Comparison of ENCODE assay signal across 12 cellular contexts in the genomic region with DNA sequence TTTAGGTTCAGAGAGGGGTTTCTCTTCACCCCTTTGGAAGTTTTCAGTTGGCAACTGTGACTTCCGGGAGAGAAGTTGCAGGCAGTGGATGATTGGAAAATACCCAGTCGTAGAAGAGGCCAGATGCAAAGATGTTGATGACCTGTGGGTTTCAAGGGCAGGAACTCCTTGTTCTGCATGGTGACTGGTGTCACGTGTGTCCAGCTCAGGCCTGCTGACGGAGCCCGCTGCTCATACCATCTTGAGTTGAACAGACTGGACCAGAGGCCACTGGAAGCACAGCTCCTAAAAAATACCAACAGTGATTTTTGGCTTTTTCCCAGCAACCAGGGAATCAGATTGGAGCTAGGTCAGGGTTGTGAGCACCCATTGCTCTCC.
DNase-seq lines count a peak whose midpoint lies in the region; ATAC-seq, FAIRE-seq and TF ChIP-seq lines count a peak whose summit lies in the region.
"Had no signal": no experiment of that assay in that cellular context is flagged by ENCODE, and none has a peak within 500 bp of the region (broad histone marks: within the 10 kb centered on the region; RNA-seq: fewer than 3 reads in every experiment).

No MANE protein-coding gene starts in this region.

- no peak overlapping the region for H3K27ac Mint-ChIP-seq in mesothelial cell of epicardium
- H3K27ac Mint-ChIP-seq: IgD-negative memory B cell had no signal

- DNase-seq in M059J (ENCODE audit: low read depth), result peak; percentile 74
- DNase-seq in coronary artery (ENCODE audit: low spot score), result peak; percentile 88
- no peak for DNase-seq in HepG2 (ENCODE audit: low spot score)
- peak; percentile 66 for DNase-seq in superior temporal gyrus (ENCODE audit: extremely low spot score)
- no peak for DNase-seq in mesothelial cell of epicardium (ENCODE audit: low spot score in 2 of 2, unreplicated experiment in 2 of 2)
- no peak for DNase-seq in stimulated activated naive CD8-positive, alpha-beta T cell treated with anti-CD3 and anti-CD28 coated beads, Interleukin-15, Interleukin-2, amounts not matched to agents 100 U/mL and 50 U/mL, for 24 hours
- DNase-seq in central memory CD4-positive, alpha-beta T cell, result no peak
- no peak for DNase-seq in NCI-H187 (lab: John Stamatoyannopoulos, UW)
- DNase-seq: effector memory CD4-positive, alpha-beta T cell; occipital lobe had no signal

- in situ Hi-C loops in HepG2 (cut with HindIII; ENCODE audit: extremely low pct_ligation_motif_present, low pct_unique_long_range_greater_than_20kb), result no loop called here

- peak overlapping the region; percentile 87 to 90 for H3K27ac ChIP-seq in coronary artery
- no peak overlapping the region for H3K27ac ChIP-seq in HepG2 (ENCODE audit: extremely low read length, insufficient read depth, low read length)

- peaks cover 13% of the 10 kb centered on the region for H3K4me1 Mint-ChIP-seq in mesothelial cell of epicardium
- H3K4me1 Mint-ChIP-seq: IgD-negative memory B cell had no signal

- CTCF ChIA-PET in HepG2 (lab: Yijun Ruan, JAX; ENCODE audit: low intra/inter-chr PET ratio, low total read pairs), result no interaction called here

- peak overlapping the region; percentile 74 for H2AFZ ChIP-seq in HepG2 (ENCODE audit: low read length)

- H3K27me3 ChIP-seq in HepG2 (ENCODE audit: control insufficient read depth in 1 of 2, insufficient read depth in 2 of 2, low read length in 2 of 2), result no peaks in the 10 kb centered on the region

- H3K4me1 ChIP-seq in HepG2 (ENCODE audit: insufficient read depth, low read length), result no peaks in the 10 kb centered on the region

- no peaks in the 10 kb centered on the region for H4K20me1 ChIP-seq in HepG2 (ENCODE audit: insufficient read depth, low read length)

- FAIRE-seq in HepG2 (lab: Jason Lieb, UNC), result no peak

- no peak; the same call in 2 of the 3 replicates for ATAC-seq in HepG2
- no peak for ATAC-seq in stimulated activated naive CD8-positive, alpha-beta T cell treated with anti-CD3 and anti-CD28 coated beads, Interleukin-15, Interleukin-2, amounts not matched to agents 100 U/mL and 50 U/mL, for 24 hours
- ATAC-seq: HCT116 had no signal

- no peaks in the 10 kb centered on the region for H3K9me3 Mint-ChIP-seq in mesothelial cell of epicardium
- H3K9me3 Mint-ChIP-seq: IgD-negative memory B cell had no signal

- POLR2A ChIA-PET in HepG2 (lab: Yijun Ruan, JAX), result no interaction called here

- intact Hi-C loops in HepG2 (cut with micrococcal nuclease; ENCODE audit: unreplicated experiment), result no loop called here

- TF ChIP-seq RAD21 in HepG2 (CRISPR knock-in tag; IDR thresholded peaks at IDR 0.05), result no peak

- H3K9ac ChIP-seq in HepG2 (ENCODE audit: insufficient read depth, low read depth, low read length), result no peak overlapping the region

- no peaks in the 10 kb centered on the region for H3K9me3 ChIP-seq in HepG2 (ENCODE audit: low read length)

- H3K79me2 ChIP-seq in HepG2 (ENCODE audit: insufficient read depth, low read length), result no peaks in the 10 kb centered on the region

- 19% methylated on average over 2 of the region's 5 CpGs for WGBS in HepG2 (ENCODE audit: low lambda C conversion rate)

- peaks cover 2% of the 10 kb centered on the region for H3K27me3 Mint-ChIP-seq in mesothelial cell of epicardium (ENCODE audit: low read depth)

- H3K36me3 ChIP-seq in HepG2 (replicated peaks in 1 of 2; ENCODE audit: control insufficient read depth in 1 of 2, insufficient read depth in 2 of 2, low read length in 2 of 2), result no peaks in the 10 kb centered on the region

- TF ChIP-seq CTCF in coronary artery (IDR thresholded peaks at IDR 0.05), result no peak
- no peak for TF ChIP-seq CTCF in HepG2 (CRISPR knock-in tag; IDR thresholded peaks at IDR 0.05)
- no peak for TF ChIP-seq CTCF in mesothelial cell of epicardium (IDR thresholded peaks at IDR 0.05; ENCODE audit: unreplicated experiment)

- H3K4me3 Mint-ChIP-seq in mesothelial cell of epicardium, result no peak overlapping the region
- H3K4me3 Mint-ChIP-seq: IgD-negative memory B cell had no signal

- TF ChIP-seq POLR2A in HepG2 (IDR thresholded peaks at IDR 0.05; ENCODE audit: insufficient read depth in 1 of 2, low read depth in 2 of 2, low read length in 2 of 2), result no peak

- BruUV-seq in HepG2 (replicated peaks; lab: Mats Ljungman, UMichigan), result no TSS peak

- H3K4me3 ChIP-seq in coronary artery (peak overlapping the region; percentile 56), HepG2 (replicated peaks in 1 of 3; ENCODE audit: insufficient read depth in 1 of 3, low read depth in 2 of 3, low read length in 3 of 3) (no peak overlapping the region)

- peak overlapping the region; percentile 37; the same call in 1 of the 2 replicates for H3K4me2 ChIP-seq in HepG2 (ENCODE audit: low read depth, low read length)

- H3K36me3 Mint-ChIP-seq in mesothelial cell of epicardium, result no peaks in the 10 kb centered on the region
- H3K36me3 Mint-ChIP-seq: IgD-negative memory B cell had no signal

- TF ChIP-seq EP300 in HepG2 (IDR thresholded peaks at IDR 0.05; ENCODE audit: low read depth in 2 of 2, low read length in 2 of 2) (no peak), HepG2 (CRISPR knock-in tag; IDR thresholded peaks at IDR 0.05; ENCODE audit: borderline replicate concordance) (no peak)

TF ChIP-seq in HepG2, 621 proteins besides CTCF, POLR2A, EP300 and RAD21:
- TF ChIP-seq ZNF761 (CRISPR knock-in tag; conservative IDR thresholded peaks at IDR 0.05), result no peak
- no peak for TF ChIP-seq ZNF468 (CRISPR knock-in tag; IDR thresholded peaks at IDR 0.05)
- TF ChIP-seq ETV5 (CRISPR knock-in tag; IDR thresholded peaks at IDR 0.05; ENCODE audit: borderline replicate concordance), result no peak
- no peak for TF ChIP-seq DR1 (CRISPR knock-in tag; IDR thresholded peaks at IDR 0.05)
- TF ChIP-seq PRDM4 (CRISPR knock-in tag; IDR thresholded peaks at IDR 0.05; ENCODE audit: borderline replicate concordance), result no peak
- TF ChIP-seq, protein P1, sequence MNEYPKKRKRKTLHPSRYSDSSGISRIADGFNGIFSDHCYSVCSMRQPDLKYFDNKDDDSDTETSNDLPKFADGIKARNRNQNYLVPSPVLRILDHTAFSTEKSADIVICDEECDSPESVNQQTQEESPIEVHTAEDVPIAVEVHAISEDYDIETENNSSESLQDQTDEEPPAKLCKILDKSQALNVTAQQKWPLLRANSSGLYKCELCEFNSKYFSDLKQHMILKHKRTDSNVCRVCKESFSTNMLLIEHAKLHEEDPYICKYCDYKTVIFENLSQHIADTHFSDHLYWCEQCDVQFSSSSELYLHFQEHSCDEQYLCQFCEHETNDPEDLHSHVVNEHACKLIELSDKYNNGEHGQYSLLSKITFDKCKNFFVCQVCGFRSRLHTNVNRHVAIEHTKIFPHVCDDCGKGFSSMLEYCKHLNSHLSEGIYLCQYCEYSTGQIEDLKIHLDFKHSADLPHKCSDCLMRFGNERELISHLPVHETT (CRISPR knock-in tag; conservative IDR thresholded peaks at IDR 0.05), result no peak
- TF ChIP-seq, protein P2, sequence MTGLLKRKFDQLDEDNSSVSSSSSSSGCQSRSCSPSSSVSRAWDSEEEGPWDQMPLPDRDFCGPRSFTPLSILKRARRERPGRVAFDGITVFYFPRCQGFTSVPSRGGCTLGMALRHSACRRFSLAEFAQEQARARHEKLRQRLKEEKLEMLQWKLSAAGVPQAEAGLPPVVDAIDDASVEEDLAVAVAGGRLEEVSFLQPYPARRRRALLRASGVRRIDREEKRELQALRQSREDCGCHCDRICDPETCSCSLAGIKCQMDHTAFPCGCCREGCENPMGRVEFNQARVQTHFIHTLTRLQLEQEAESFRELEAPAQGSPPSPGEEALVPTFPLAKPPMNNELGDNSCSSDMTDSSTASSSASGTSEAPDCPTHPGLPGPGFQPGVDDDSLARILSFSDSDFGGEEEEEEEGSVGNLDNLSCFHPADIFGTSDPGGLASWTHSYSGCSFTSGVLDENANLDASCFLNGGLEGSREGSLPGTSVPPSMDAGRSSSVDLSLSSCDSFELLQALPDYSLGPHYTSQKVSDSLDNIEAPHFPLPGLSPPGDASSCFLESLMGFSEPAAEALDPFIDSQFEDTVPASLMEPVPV (CRISPR knock-in tag; IDR thresholded peaks at IDR 0.05), result no peak
- TF ChIP-seq ZNF430 (CRISPR knock-in tag; IDR thresholded peaks at IDR 0.05), result no peak
- no peak for TF ChIP-seq ZNF17 (CRISPR knock-in tag; IDR thresholded peaks at IDR 0.05)
TF ChIP-seq in HepG2: peak in this region for 0.

Comparison
In these comparisons a context has a peak if more than half of its experiments do, and no peak if none do; other contexts are left out.
1. DNase-seq: peak in M059J (single experiment), coronary artery (single experiment) and superior temporal gyrus (single experiment); none in HepG2 (single experiment), mesothelial cell of epicardium (0 of 2), stimulated activated naive CD8-positive, alpha-beta T cell treated with anti-CD3 and anti-CD28 coated beads, Interleukin-15, Interleukin-2, amounts not matched to agents 100 U/mL and 50 U/mL, for 24 hours (single experiment), central memory CD4-positive, alpha-beta T cell (single experiment) and NCI-H187 (0 of 2).